Comparison of ENCODE assay signal across 1 cellular context in the genomic region with DNA sequence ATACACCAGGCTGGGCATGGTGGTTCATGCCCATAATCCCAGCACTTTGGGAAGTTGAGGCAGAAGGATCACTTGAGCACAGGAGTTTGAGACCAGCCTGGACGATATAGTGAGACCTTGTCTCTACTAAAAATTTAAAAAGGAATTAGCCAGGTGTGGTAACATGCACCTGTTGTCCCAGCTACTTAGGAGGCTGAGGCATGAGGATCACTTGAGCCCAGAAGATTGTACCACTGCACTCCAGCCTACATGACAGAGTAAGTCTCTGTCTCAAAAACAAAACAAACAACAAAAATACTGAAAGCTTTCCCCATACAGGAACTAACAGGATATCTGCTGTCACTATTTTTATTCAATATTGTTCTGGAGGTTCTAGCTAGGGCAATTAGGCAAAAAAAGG.
TF ChIP-seq lines count a peak whose summit lies in the region.

No MANE protein-coding gene starts in this region.

TF ChIP-seq in SK-N-SH treated with all-trans-retinoic acid at 6 μM for 48 hours, 23 proteins besides CTCF, POLR2A, EP300 and RAD21 (continued from another document):
- TF ChIP-seq CSRNP3 (CRISPR knock-in tag; IDR thresholded peaks at IDR 0.05) (no peak), ZNF70 (CRISPR knock-in tag; IDR thresholded peaks at IDR 0.05) (no peak), PATZ1 (CRISPR knock-in tag; IDR thresholded peaks at IDR 0.05; ENCODE audit: borderline replicate concordance) (no peak), RARB (CRISPR knock-in tag; IDR thresholded peaks at IDR 0.05) (no peak), TOX (CRISPR knock-in tag; IDR thresholded peaks at IDR 0.05; ENCODE audit: borderline replicate concordance) (no peak)
- TF ChIP-seq, protein P1, sequence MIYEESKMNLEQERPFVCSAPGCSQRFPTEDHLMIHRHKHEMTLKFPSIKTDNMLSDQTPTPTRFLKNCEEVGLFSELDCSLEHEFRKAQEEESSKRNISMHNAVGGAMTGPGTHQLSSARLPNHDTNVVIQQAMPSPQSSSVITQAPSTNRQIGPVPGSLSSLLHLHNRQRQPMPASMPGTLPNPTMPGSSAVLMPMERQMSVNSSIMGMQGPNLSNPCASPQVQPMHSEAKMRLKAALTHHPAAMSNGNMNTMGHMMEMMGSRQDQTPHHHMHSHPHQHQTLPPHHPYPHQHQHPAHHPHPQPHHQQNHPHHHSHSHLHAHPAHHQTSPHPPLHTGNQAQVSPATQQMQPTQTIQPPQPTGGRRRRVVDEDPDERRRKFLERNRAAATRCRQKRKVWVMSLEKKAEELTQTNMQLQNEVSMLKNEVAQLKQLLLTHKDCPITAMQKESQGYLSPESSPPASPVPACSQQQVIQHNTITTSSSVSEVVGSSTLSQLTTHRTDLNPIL (CRISPR knock-in tag; IDR thresholded peaks at IDR 0.05; ENCODE audit: low read depth): no peak
